17 cellular contexts compared by ENCODE assay signal in genomic region chr17:48719642-48720262, GRCh38. TPM values are rescaled to one million over a fixed set of nuclear protein-coding genes. Genes with fewer than 3 reads are reported as not detected.
DNase-seq lines count a peak whose midpoint lies in the region; ATAC-seq and TF ChIP-seq lines count a peak whose summit lies in the region.
"Had no signal": no experiment of that assay in that cellular context is flagged by ENCODE, and none has a peak within 500 bp of the region (broad histone marks: within the 10 kb centered on the region; RNA-seq: fewer than 3 reads in every experiment).

No MANE protein-coding gene starts in this region.

- intact Hi-C loops in activated CD4-positive, alpha-beta memory T cell treated with anti-CD3 and anti-CD28 coated beads for 36 hours (cut with micrococcal nuclease) = loop anchor here (5.0 to 10.0 kb wide), 4 partner anchors 42 to 275 kb away; partner anchors contain the start of genes HOXB8 and IGF2BP1
- intact Hi-C loops in vagina (cut with DNase I) = no loop called here

- H3K27ac ChIP-seq in vagina = peak overlapping the region; percentile 70
- H3K27ac ChIP-seq: adrenal gland, upper lobe of right lung had no signal

- H3K27me3 Mint-ChIP-seq in activated naive CD8-positive, alpha-beta T cell treated with anti-CD3 and anti-CD28 coated beads, Interleukin-2, amount 10 ng/mL, durations not matched to agents 7 days and 5 days = peaks cover 93% of the 10 kb centered on the region
- H3K27me3 Mint-ChIP-seq in activated naive CD8-positive, alpha-beta T cell treated with anti-CD3 and anti-CD28 coated beads for 36 hours = peaks cover 97% of the 10 kb centered on the region
- H3K27me3 Mint-ChIP-seq in activated CD4-positive, alpha-beta memory T cell treated with anti-CD3 and anti-CD28 coated beads for 36 hours = peaks cover 82% of the 10 kb centered on the region
- peaks cover 30% of the 10 kb centered on the region for H3K27me3 Mint-ChIP-seq in memory B cell

- POLR2A ChIA-PET in activated naive CD8-positive, alpha-beta T cell treated with anti-CD3 and anti-CD28 coated beads, Interleukin-2, amount 10 ng/mL, durations not matched to agents 7 days and 5 days (lab: Charles Lee) = no interaction called here
- POLR2A ChIA-PET in activated CD4-positive, alpha-beta memory T cell treated with anti-CD3 and anti-CD28 coated beads for 36 hours (lab: Charles Lee) = no interaction called here

- H3K4me3 Mint-ChIP-seq in activated naive CD8-positive, alpha-beta T cell treated with anti-CD3 and anti-CD28 coated beads, Interleukin-2, amount 10 ng/mL, durations not matched to agents 7 days and 5 days = no peak overlapping the region
- no peak overlapping the region for H3K4me3 Mint-ChIP-seq in activated naive CD8-positive, alpha-beta T cell treated with anti-CD3 and anti-CD28 coated beads for 36 hours
- H3K4me3 Mint-ChIP-seq in activated CD4-positive, alpha-beta memory T cell treated with anti-CD3 and anti-CD28 coated beads for 36 hours = peak overlapping the region; percentile 40
- H3K4me3 Mint-ChIP-seq in memory B cell = no peak overlapping the region

- no peak for ATAC-seq in activated naive CD8-positive, alpha-beta T cell treated with anti-CD3 and anti-CD28 coated beads, Interleukin-2, amount 10 ng/mL, durations not matched to agents 7 days and 5 days (ENCODE audit: low read depth)
- no peak for ATAC-seq in memory B cell (ENCODE audit: low read depth)
- ATAC-seq: upper lobe of right lung had no signal

- peak; percentile 43 for DNase-seq in activated naive CD8-positive, alpha-beta T cell treated with anti-CD3 and anti-CD28 coated beads, Interleukin-2, amount 10 ng/mL, durations not matched to agents 7 days and 5 days
- no peak for DNase-seq in activated naive CD8-positive, alpha-beta T cell treated with anti-CD3 and anti-CD28 coated beads for 36 hours
- DNase-seq in activated CD4-positive, alpha-beta memory T cell treated with anti-CD3 and anti-CD28 coated beads for 36 hours = no peak
- DNase-seq in memory B cell (ENCODE audit: low spot score in 2 of 2) (no peak), vagina (ENCODE audit: extremely low spot score in 2 of 2) (no peak), OCI-M1 (lab: John Stamatoyannopoulos, UW) (no peak), ureter (ENCODE audit: low spot score) (no peak), SK-N-DZ (ENCODE audit: low spot score) (no peak)
- DNase-seq: activated CD4-positive, alpha-beta T cell treated with anti-CD3 and anti-CD28 coated beads, Interleukin-2, amount 50 U/mL, for 4 hours; adrenal gland; BE2C; midbrain; NCI-H524; SHP77 treated with DMSO at 0.1 percent for 48 hours; upper lobe of right lung had no signal

- H3K4me1 Mint-ChIP-seq in activated naive CD8-positive, alpha-beta T cell treated with anti-CD3 and anti-CD28 coated beads, Interleukin-2, amount 10 ng/mL, durations not matched to agents 7 days and 5 days = peaks cover 33% of the 10 kb centered on the region
- peaks cover 30% of the 10 kb centered on the region for H3K4me1 Mint-ChIP-seq in activated naive CD8-positive, alpha-beta T cell treated with anti-CD3 and anti-CD28 coated beads for 36 hours
- peaks cover 28% of the 10 kb centered on the region for H3K4me1 Mint-ChIP-seq in activated CD4-positive, alpha-beta memory T cell treated with anti-CD3 and anti-CD28 coated beads for 36 hours (ENCODE audit: low read depth)
- peaks cover 4% of the 10 kb centered on the region for H3K4me1 Mint-ChIP-seq in memory B cell

- CTCF ChIA-PET in activated CD4-positive, alpha-beta memory T cell treated with anti-CD3 and anti-CD28 coated beads for 36 hours (lab: Charles Lee) = interaction anchor here (0.8 to 1.5 kb wide), 10 partner anchors 9 to 166 kb away, joined by 3 to 5 read pairs (median 3); partner anchors contain the start of genes HOXB13, HOXB5 and HOXB8

- H3K36me3 ChIP-seq in vagina = no peaks in the 10 kb centered on the region
- H3K36me3 ChIP-seq: adrenal gland, BE2C, upper lobe of right lung had no signal

- H3K9me3 ChIP-seq in vagina = no peaks in the 10 kb centered on the region
- H3K9me3 ChIP-seq: adrenal gland, BE2C, upper lobe of right lung had no signal

- peak overlapping the region in 1 of 2 donors; percentile 46 for H3K4me3 ChIP-seq in vagina
- H3K4me3 ChIP-seq: adrenal gland, skin epidermis, upper lobe of right lung had no signal

- no peak for TF ChIP-seq POLR2A in vagina (IDR thresholded peaks at IDR 0.05)

- H3K27me3 ChIP-seq in vagina = peaks cover 17% of the 10 kb centered on the region

- H3K4me1 ChIP-seq in vagina = peaks cover 38% of the 10 kb centered on the region
- H3K4me1 ChIP-seq: BE2C had no signal

- no peak for TF ChIP-seq CTCF in vagina (IDR thresholded peaks at IDR 0.05)

- H3K27ac Mint-ChIP-seq in activated naive CD8-positive, alpha-beta T cell treated with anti-CD3 and anti-CD28 coated beads, Interleukin-2, amount 10 ng/mL, durations not matched to agents 7 days and 5 days = peak overlapping the region; percentile 60
- H3K27ac Mint-ChIP-seq in activated naive CD8-positive, alpha-beta T cell treated with anti-CD3 and anti-CD28 coated beads for 36 hours = no peak overlapping the region
- H3K27ac Mint-ChIP-seq in activated CD4-positive, alpha-beta memory T cell treated with anti-CD3 and anti-CD28 coated beads for 36 hours = peak overlapping the region; percentile 36
- H3K27ac Mint-ChIP-seq in memory B cell = peak overlapping the region; percentile 51
- H3K27ac Mint-ChIP-seq: dendritic cell treated with granulocyte-macrophage colony-stimulating factor and Interleukin-4, amounts not matched to agents 40 ng/mL and 50 ng/mL, for 4 days had no signal

- H3K36me3 Mint-ChIP-seq in activated naive CD8-positive, alpha-beta T cell treated with anti-CD3 and anti-CD28 coated beads, Interleukin-2, amount 10 ng/mL, durations not matched to agents 7 days and 5 days = peaks cover 2% of the 10 kb centered on the region
- peaks cover 3% of the 10 kb centered on the region for H3K36me3 Mint-ChIP-seq in activated naive CD8-positive, alpha-beta T cell treated with anti-CD3 and anti-CD28 coated beads for 36 hours
- peaks cover 2% of the 10 kb centered on the region for H3K36me3 Mint-ChIP-seq in activated CD4-positive, alpha-beta memory T cell treated with anti-CD3 and anti-CD28 coated beads for 36 hours
- H3K36me3 Mint-ChIP-seq in memory B cell = peaks cover 1% of the 10 kb centered on the region

- no peaks in the 10 kb centered on the region for H3K9me3 Mint-ChIP-seq in activated naive CD8-positive, alpha-beta T cell treated with anti-CD3 and anti-CD28 coated beads, Interleukin-2, amount 10 ng/mL, durations not matched to agents 7 days and 5 days
- no peaks in the 10 kb centered on the region for H3K9me3 Mint-ChIP-seq in activated naive CD8-positive, alpha-beta T cell treated with anti-CD3 and anti-CD28 coated beads for 36 hours
- no peaks in the 10 kb centered on the region for H3K9me3 Mint-ChIP-seq in activated CD4-positive, alpha-beta memory T cell treated with anti-CD3 and anti-CD28 coated beads for 36 hours
- peaks cover 2% of the 10 kb centered on the region for H3K9me3 Mint-ChIP-seq in memory B cell
- H3K9me3 Mint-ChIP-seq: dendritic cell treated with granulocyte-macrophage colony-stimulating factor and Interleukin-4, amounts not matched to agents 40 ng/mL and 50 ng/mL, for 4 days had no signal

RNA-seq across cellular contexts. Expression of gene PRAC1, which starts 2.6 kb away (rescaled TPM):
- total RNA-seq in activated naive CD8-positive, alpha-beta T cell treated with anti-CD3 and anti-CD28 coated beads, Interleukin-2, amount 10 ng/mL, durations not matched to agents 7 days and 5 days = not detected
- not detected for total RNA-seq in activated naive CD8-positive, alpha-beta T cell treated with anti-CD3 and anti-CD28 coated beads for 36 hours
- total RNA-seq in activated CD4-positive, alpha-beta memory T cell treated with anti-CD3 and anti-CD28 coated beads for 36 hours = not detected
- 9.6 TPM for total RNA-seq in vagina
- total RNA-seq in ureter = not detected
- not detected in 2 replicates for polyA plus RNA-seq in SK-N-DZ (2014; cell fraction: cytosol; rRNA removed)
- not detected in 2 replicates for polyA plus RNA-seq in SK-N-DZ (2014; cell fraction: nucleus; rRNA removed)
- total RNA-seq: adrenal gland, upper lobe of right lung had no signal

RNA-seq across cellular contexts. Expression of gene PRAC2, which starts 3.2 kb away (rescaled TPM):
- not detected for total RNA-seq in activated naive CD8-positive, alpha-beta T cell treated with anti-CD3 and anti-CD28 coated beads, Interleukin-2, amount 10 ng/mL, durations not matched to agents 7 days and 5 days
- total RNA-seq in activated naive CD8-positive, alpha-beta T cell treated with anti-CD3 and anti-CD28 coated beads for 36 hours = not detected
- not detected for total RNA-seq in activated CD4-positive, alpha-beta memory T cell treated with anti-CD3 and anti-CD28 coated beads for 36 hours
- total RNA-seq in vagina (not detected), ureter (not detected)
- not detected in 2 replicates for polyA plus RNA-seq in SK-N-DZ (2014; cell fraction: cytosol; rRNA removed)
- not detected in 2 replicates for polyA plus RNA-seq in SK-N-DZ (2014; cell fraction: nucleus; rRNA removed)
- total RNA-seq: adrenal gland, upper lobe of right lung had no signal
- polyA plus RNA-seq: adrenal gland had no signal

RNA-seq across cellular contexts. Expression of gene HOXB13, which starts 8.8 kb away (rescaled TPM):
- not detected for total RNA-seq in activated naive CD8-positive, alpha-beta T cell treated with anti-CD3 and anti-CD28 coated beads, Interleukin-2, amount 10 ng/mL, durations not matched to agents 7 days and 5 days
- total RNA-seq in activated naive CD8-positive, alpha-beta T cell treated with anti-CD3 and anti-CD28 coated beads for 36 hours = not detected
- total RNA-seq in activated CD4-positive, alpha-beta memory T cell treated with anti-CD3 and anti-CD28 coated beads for 36 hours = not detected
- total RNA-seq in vagina (5.4 TPM), ureter (not detected)
- not detected in 2 replicates for polyA plus RNA-seq in SK-N-DZ (2014; cell fraction: cytosol; rRNA removed)
- polyA plus RNA-seq in SK-N-DZ (2014; cell fraction: nucleus; rRNA removed) = not detected in 2 replicates
- total RNA-seq: upper lobe of right lung had no signal
- polyA plus RNA-seq: adrenal gland had no signal

Comparison
In these comparisons a context has a peak if more than half of its experiments do, and no peak if none do; other contexts are left out.
1. RNA of gene PRAC1, which starts 2.6 kb away (total RNA-seq): 9.6 TPM in vagina (single experiment); not detected in activated naive CD8-positive, alpha-beta T cell treated with anti-CD3 and anti-CD28 coated beads, Interleukin-2, amount 10 ng/mL, durations not matched to agents 7 days and 5 days, not detected in activated naive CD8-positive, alpha-beta T cell treated with anti-CD3 and anti-CD28 coated beads for 36 hours, not detected in activated CD4-positive, alpha-beta memory T cell treated with anti-CD3 and anti-CD28 coated beads for 36 hours and not detected in ureter (single experiment); every median in the first group is over 10 times any median in the second.